In genomic region chr22:26852176-26852575, GRCh38 we compare ENCODE assay signal across 2 cellular contexts.
TF ChIP-seq lines count a peak whose summit lies in the region.

No MANE protein-coding gene starts in this region.

TF ChIP-seq in HepG2, 621 proteins besides CTCF, POLR2A, EP300 and RAD21:
- TF ChIP-seq, protein P1, sequence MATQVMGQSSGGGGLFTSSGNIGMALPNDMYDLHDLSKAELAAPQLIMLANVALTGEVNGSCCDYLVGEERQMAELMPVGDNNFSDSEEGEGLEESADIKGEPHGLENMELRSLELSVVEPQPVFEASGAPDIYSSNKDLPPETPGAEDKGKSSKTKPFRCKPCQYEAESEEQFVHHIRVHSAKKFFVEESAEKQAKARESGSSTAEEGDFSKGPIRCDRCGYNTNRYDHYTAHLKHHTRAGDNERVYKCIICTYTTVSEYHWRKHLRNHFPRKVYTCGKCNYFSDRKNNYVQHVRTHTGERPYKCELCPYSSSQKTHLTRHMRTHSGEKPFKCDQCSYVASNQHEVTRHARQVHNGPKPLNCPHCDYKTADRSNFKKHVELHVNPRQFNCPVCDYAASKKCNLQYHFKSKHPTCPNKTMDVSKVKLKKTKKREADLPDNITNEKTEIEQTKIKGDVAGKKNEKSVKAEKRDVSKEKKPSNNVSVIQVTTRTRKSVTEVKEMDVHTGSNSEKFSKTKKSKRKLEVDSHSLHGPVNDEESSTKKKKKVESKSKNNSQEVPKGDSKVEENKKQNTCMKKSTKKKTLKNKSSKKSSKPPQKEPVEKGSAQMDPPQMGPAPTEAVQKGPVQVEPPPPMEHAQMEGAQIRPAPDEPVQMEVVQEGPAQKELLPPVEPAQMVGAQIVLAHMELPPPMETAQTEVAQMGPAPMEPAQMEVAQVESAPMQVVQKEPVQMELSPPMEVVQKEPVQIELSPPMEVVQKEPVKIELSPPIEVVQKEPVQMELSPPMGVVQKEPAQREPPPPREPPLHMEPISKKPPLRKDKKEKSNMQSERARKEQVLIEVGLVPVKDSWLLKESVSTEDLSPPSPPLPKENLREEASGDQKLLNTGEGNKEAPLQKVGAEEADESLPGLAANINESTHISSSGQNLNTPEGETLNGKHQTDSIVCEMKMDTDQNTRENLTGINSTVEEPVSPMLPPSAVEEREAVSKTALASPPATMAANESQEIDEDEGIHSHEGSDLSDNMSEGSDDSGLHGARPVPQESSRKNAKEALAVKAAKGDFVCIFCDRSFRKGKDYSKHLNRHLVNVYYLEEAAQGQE (IDR thresholded peaks at IDR 0.05; ENCODE audit: borderline replicate concordance in 1 of 2, low read depth in 1 of 2, low read length in 2 of 2) = peak; percentile 42 to 89
- TF ChIP-seq, protein P2, sequence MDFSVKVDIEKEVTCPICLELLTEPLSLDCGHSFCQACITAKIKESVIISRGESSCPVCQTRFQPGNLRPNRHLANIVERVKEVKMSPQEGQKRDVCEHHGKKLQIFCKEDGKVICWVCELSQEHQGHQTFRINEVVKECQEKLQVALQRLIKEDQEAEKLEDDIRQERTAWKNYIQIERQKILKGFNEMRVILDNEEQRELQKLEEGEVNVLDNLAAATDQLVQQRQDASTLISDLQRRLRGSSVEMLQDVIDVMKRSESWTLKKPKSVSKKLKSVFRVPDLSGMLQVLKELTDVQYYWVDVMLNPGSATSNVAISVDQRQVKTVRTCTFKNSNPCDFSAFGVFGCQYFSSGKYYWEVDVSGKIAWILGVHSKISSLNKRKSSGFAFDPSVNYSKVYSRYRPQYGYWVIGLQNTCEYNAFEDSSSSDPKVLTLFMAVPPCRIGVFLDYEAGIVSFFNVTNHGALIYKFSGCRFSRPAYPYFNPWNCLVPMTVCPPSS (IDR thresholded peaks at IDR 0.05) = no peak
- TF ChIP-seq DZIP1 (CRISPR knock-in tag; IDR thresholded peaks at IDR 0.05) = no peak
- peak; percentile 89 for TF ChIP-seq MIER2 (CRISPR knock-in tag; IDR thresholded peaks at IDR 0.05)

TF ChIP-seq in K562, 482 proteins besides CTCF, POLR2A, EP300 and RAD21:
- TF ChIP-seq SREBF1 (IDR thresholded peaks at IDR 0.05; ENCODE audit: borderline replicate concordance, low read depth, low read length) (no peak), HIVEP1 (CRISPR knock-in tag; IDR thresholded peaks at IDR 0.05) (no peak), MTA2 (IDR thresholded peaks at IDR 0.05; ENCODE audit: low read depth) (no peak), MIER1 (IDR thresholded peaks at IDR 0.05; ENCODE audit: low read depth) (peak; percentile 90), EHMT2 (IDR thresholded peaks at IDR 0.05) (peak; percentile 95), ERF (CRISPR knock-in tag; IDR thresholded peaks at IDR 0.05) (no peak), MYBL2 (IDR thresholded peaks at IDR 0.05; ENCODE audit: low read depth) (no peak), MYBL2 (CRISPR knock-in tag; IDR thresholded peaks at IDR 0.05; ENCODE audit: borderline replicate concordance) (no peak)
- TF ChIP-seq, protein P1 (CRISPR knock-in tag; IDR thresholded peaks at IDR 0.05; ENCODE audit: low read depth) = peak; percentile 84; the same call in 1 of the 2 replicates
- TF ChIP-seq, protein P3, sequence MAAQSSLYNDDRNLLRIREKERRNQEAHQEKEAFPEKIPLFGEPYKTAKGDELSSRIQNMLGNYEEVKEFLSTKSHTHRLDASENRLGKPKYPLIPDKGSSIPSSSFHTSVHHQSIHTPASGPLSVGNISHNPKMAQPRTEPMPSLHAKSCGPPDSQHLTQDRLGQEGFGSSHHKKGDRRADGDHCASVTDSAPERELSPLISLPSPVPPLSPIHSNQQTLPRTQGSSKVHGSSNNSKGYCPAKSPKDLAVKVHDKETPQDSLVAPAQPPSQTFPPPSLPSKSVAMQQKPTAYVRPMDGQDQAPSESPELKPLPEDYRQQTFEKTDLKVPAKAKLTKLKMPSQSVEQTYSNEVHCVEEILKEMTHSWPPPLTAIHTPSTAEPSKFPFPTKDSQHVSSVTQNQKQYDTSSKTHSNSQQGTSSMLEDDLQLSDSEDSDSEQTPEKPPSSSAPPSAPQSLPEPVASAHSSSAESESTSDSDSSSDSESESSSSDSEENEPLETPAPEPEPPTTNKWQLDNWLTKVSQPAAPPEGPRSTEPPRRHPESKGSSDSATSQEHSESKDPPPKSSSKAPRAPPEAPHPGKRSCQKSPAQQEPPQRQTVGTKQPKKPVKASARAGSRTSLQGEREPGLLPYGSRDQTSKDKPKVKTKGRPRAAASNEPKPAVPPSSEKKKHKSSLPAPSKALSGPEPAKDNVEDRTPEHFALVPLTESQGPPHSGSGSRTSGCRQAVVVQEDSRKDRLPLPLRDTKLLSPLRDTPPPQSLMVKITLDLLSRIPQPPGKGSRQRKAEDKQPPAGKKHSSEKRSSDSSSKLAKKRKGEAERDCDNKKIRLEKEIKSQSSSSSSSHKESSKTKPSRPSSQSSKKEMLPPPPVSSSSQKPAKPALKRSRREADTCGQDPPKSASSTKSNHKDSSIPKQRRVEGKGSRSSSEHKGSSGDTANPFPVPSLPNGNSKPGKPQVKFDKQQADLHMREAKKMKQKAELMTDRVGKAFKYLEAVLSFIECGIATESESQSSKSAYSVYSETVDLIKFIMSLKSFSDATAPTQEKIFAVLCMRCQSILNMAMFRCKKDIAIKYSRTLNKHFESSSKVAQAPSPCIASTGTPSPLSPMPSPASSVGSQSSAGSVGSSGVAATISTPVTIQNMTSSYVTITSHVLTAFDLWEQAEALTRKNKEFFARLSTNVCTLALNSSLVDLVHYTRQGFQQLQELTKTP (IDR thresholded peaks at IDR 0.05; ENCODE audit: low read depth in 1 of 2, partially characterized antibody in 2 of 2) = peak in 1 of 2 experiments; percentile 72
